24 cellular contexts compared by ENCODE assay signal in genomic region chr19:19181614-19182013, GRCh38. TPM values are rescaled to one million over a fixed set of nuclear protein-coding genes. Genes with fewer than 3 reads are reported as not detected.
"Had no signal": no experiment of that assay in that cellular context is flagged by ENCODE, and none has a peak within 500 bp of the region (broad histone marks: within the 10 kb centered on the region; RNA-seq: fewer than 3 reads in every experiment).

No MANE protein-coding gene starts in this region.

- H3K27ac ChIP-seq: cardiac muscle cell, WERI-Rb-1 had no signal

- H3K9me3 ChIP-seq: MG63 had no signal

- H3K27ac Mint-ChIP-seq: activated CD4-positive, alpha-beta memory T cell treated with anti-CD3 and anti-CD28 coated beads, Interleukin-2, amount 10 ng/mL, durations not matched to agents 7 days and 5 days; activated CD4-positive, alpha-beta T cell treated with anti-CD3 and anti-CD28 coated beads for 36 hours; activated T-cell treated with anti-CD3 and anti-CD28 coated beads, Interleukin-2, amount 50 U/mL, for 72 hours; brain had no signal

- H3K4me1 Mint-ChIP-seq: brain had no signal

- H3K27me3 ChIP-seq: cardiac muscle cell, MG63 had no signal

- H3K27me3 Mint-ChIP-seq: activated CD4-positive, alpha-beta memory T cell treated with anti-CD3 and anti-CD28 coated beads, Interleukin-2, amount 10 ng/mL, durations not matched to agents 7 days and 5 days; activated CD4-positive, alpha-beta T cell treated with anti-CD3 and anti-CD28 coated beads for 36 hours had no signal

- ATAC-seq: activated CD4-positive, alpha-beta T cell treated with anti-CD3 and anti-CD28 coated beads for 36 hours; activated T-cell treated with anti-CD3 and anti-CD28 coated beads, Interleukin-2, amount 50 U/mL, for 72 hours; PC-3 had no signal

- H3K4me3 ChIP-seq: cardiac muscle cell, MG63 had no signal

- H3K4me3 Mint-ChIP-seq: activated CD4-positive, alpha-beta memory T cell treated with anti-CD3 and anti-CD28 coated beads, Interleukin-2, amount 10 ng/mL, durations not matched to agents 7 days and 5 days; activated CD4-positive, alpha-beta T cell treated with anti-CD3 and anti-CD28 coated beads for 36 hours; activated T-cell treated with anti-CD3 and anti-CD28 coated beads, Interleukin-2, amount 50 U/mL, for 72 hours; brain had no signal

- H3K9me3 Mint-ChIP-seq: activated CD4-positive, alpha-beta memory T cell treated with anti-CD3 and anti-CD28 coated beads, Interleukin-2, amount 10 ng/mL, durations not matched to agents 7 days and 5 days; brain had no signal

- DNase-seq: activated CD4-positive, alpha-beta memory T cell treated with anti-CD3 and anti-CD28 coated beads, Interleukin-2, amount 10 ng/mL, durations not matched to agents 7 days and 5 days; activated CD4-positive, alpha-beta T cell treated with anti-CD3 and anti-CD28 coated beads for 36 hours; activated CD4-positive, alpha-beta T cell treated with anti-CD3 and anti-CD28 coated beads, Interleukin-2, amount 50 U/mL, for 1 hour; activated naive CD4-positive, alpha-beta T cell treated with anti-CD3 and anti-CD28 coated beads, Interleukin-2, amount 50 U/mL, for 16 hours; activated T-cell treated with anti-CD3 and anti-CD28 coated beads, Interleukin-2, amount 50 U/mL, for 72 hours; amniotic stem cell; MG63; NCI-H1092 treated with DMSO at 0.1 percent for 48 hours; NCI-H1417 treated with DMSO at 0.1 percent for 48 hours; NCI-H1694; NCI-H2029; NCI-H2107; NCI-H2171 treated with DMSO at 0.1 percent for 48 hours; NCI-H226; NCI-H526; NCI-H82; PC-3; SHP77; T-helper 1 cell; WERI-Rb-1 had no signal

- H3K36me3 ChIP-seq: cardiac muscle cell had no signal

RNA-seq across cellular contexts. Expression of gene MEF2B, which starts 11.6 kb away (rescaled TPM):
- total RNA-seq: cardiac muscle cell had no signal

RNA-seq across cellular contexts. Expression of gene NCAN, which starts 30.1 kb away (rescaled TPM):
- total RNA-seq: activated CD4-positive, alpha-beta memory T cell treated with anti-CD3 and anti-CD28 coated beads, Interleukin-2, amount 10 ng/mL, durations not matched to agents 7 days and 5 days; activated CD4-positive, alpha-beta T cell treated with anti-CD3 and anti-CD28 coated beads for 36 hours; activated CD8-positive, alpha-beta memory T cell treated with anti-CD3 and anti-CD28 coated beads for 36 hours; T-helper 2 cell treated with Interferon-gamma antibody and Interleukin-4, amounts not matched to agents 100 ng/mL and 5 ng/mL, for 36 hours had no signal
- polyA plus RNA-seq: cardiac muscle cell had no signal
